12 cellular contexts compared by ENCODE assay signal in genomic region chr3:171480526-171480925, GRCh38. TPM values are rescaled to one million over a fixed set of nuclear protein-coding genes. Genes with fewer than 3 reads are reported as not detected.
A peak's percentile ranks its signal among the peaks of the same experiment; 100 is the strongest.
DNase-seq lines count a peak whose midpoint lies in the region; ATAC-seq and TF ChIP-seq lines count a peak whose summit lies in the region.
"Had no signal": no experiment of that assay in that cellular context is flagged by ENCODE, and none has a peak within 500 bp of the region (broad histone marks: within the 10 kb centered on the region; RNA-seq: fewer than 3 reads in every experiment).

No MANE protein-coding gene starts in this region.

- H2BK5ac ChIP-seq in IMR-90 (ENCODE audit: low read depth, low read length, poor library complexity, severe bottlenecking) = no peak overlapping the region

- H2AFZ ChIP-seq in GM23338 = peak overlapping the region; percentile 16; the same call in 1 of the 2 replicates
- no peak overlapping the region for H2AFZ ChIP-seq in IMR-90 (replicated peaks; ENCODE audit: low read length, poor library complexity)

- CTCF ChIA-PET in IMR-90 (lab: Yijun Ruan, JAX) = no interaction called here

- no peak overlapping the region for H4K91ac ChIP-seq in IMR-90 (ENCODE audit: insufficient read depth, low read depth, low read length)

- peaks cover 3% of the 10 kb centered on the region for H3K27me3 Mint-ChIP-seq in GM23338 (ENCODE audit: insufficient read depth, low read depth, poor library complexity)
- H3K27me3 Mint-ChIP-seq in natural killer cell (ENCODE audit: low read depth in 2 of 2) = no peaks in the 10 kb centered on the region

- H3K9ac ChIP-seq in IMR-90 (ENCODE audit: low read depth, low read length) = no peak overlapping the region

- DNase-seq in activated CD4-positive, CD25-positive, alpha-beta regulatory T cell (lab: John Stamatoyannopoulos, UW) = no peak
- DNase-seq in GM23338 (ENCODE audit: low spot score) = no peak
- no peak for DNase-seq in IMR-90
- DNase-seq in natural killer cell = no peak
- no peak for DNase-seq in adrenal gland
- DNase-seq in breast epithelium (ENCODE audit: low spot score in 2 of 2) = no peak
- DNase-seq in Ammon's horn (ENCODE audit: low spot score) = no peak
- DNase-seq: KBM-7; stimulated activated CD4-positive, alpha-beta T cell treated with anti-CD3 and anti-CD28 coated beads, Interleukin-15, amount 100 ng/mL, for 24 hours had no signal

- H3K27ac ChIP-seq in GM23338 (ENCODE audit: low read depth) (no peak overlapping the region), IMR-90 (ENCODE audit: insufficient read depth, low read length) (no peak overlapping the region), adrenal gland (no peak overlapping the region), breast epithelium (no peak overlapping the region)
- H3K27ac ChIP-seq: RWPE1, tibial nerve had no signal

- no peak overlapping the region for H2BK15ac ChIP-seq in IMR-90 (ENCODE audit: low read depth, low read length)

- H3K4me1 Mint-ChIP-seq in GM23338 = no peaks in the 10 kb centered on the region
- H3K4me1 Mint-ChIP-seq in natural killer cell = peaks cover 11 to 13% of the 10 kb centered on the region in 2 donors

- H3K4me3 ChIP-seq in GM23338 (no peak overlapping the region), IMR-90 (ENCODE audit: insufficient read depth, low read depth, low read length) (no peak overlapping the region), adrenal gland (no peak overlapping the region), breast epithelium (no peak overlapping the region)
- H3K4me3 ChIP-seq: tibial nerve had no signal

- no peak overlapping the region for H3K4ac ChIP-seq in IMR-90 (ENCODE audit: low read depth, low read length)

- H2BK120ac ChIP-seq in IMR-90 (ENCODE audit: low read depth, low read length) = no peak overlapping the region

- no peak overlapping the region for H4K8ac ChIP-seq in IMR-90 (ENCODE audit: low read depth in 2 of 2, low read length in 2 of 2)

- no peak overlapping the region for H3K18ac ChIP-seq in IMR-90 (ENCODE audit: low read depth, low read length)

- H3K4me1 ChIP-seq in GM23338 (ENCODE audit: insufficient read depth) = no peaks in the 10 kb centered on the region
- no peaks in the 10 kb centered on the region for H3K4me1 ChIP-seq in IMR-90 (ENCODE audit: control insufficient read depth, insufficient read depth, low read length)
- no peaks in the 10 kb centered on the region for H3K4me1 ChIP-seq in adrenal gland (replicated peaks in 1 of 2)
- no peaks in the 10 kb centered on the region for H3K4me1 ChIP-seq in breast epithelium
- H3K4me1 ChIP-seq: tibial nerve had no signal

- no peak overlapping the region for H2BK20ac ChIP-seq in IMR-90 (ENCODE audit: low read depth, low read length)

- H3F3A ChIP-seq in GM23338 (replicated peaks; ENCODE audit: low read depth) = no peaks in the 10 kb centered on the region

- no peaks in the 10 kb centered on the region for H3K9me3 Mint-ChIP-seq in GM23338
- no peaks in the 10 kb centered on the region for H3K9me3 Mint-ChIP-seq in natural killer cell

- POLR2A ChIA-PET in IMR-90 (lab: Charles Lee; ENCODE audit: unreplicated experiment) = no interaction called here

- no peaks in the 10 kb centered on the region for H3K27me3 ChIP-seq in GM23338 (ENCODE audit: insufficient read depth)
- no peaks in the 10 kb centered on the region; the same call in 1 of the 2 replicates for H3K27me3 ChIP-seq in IMR-90 (ENCODE audit: control insufficient read depth, insufficient read depth, low read length)
- H3K27me3 ChIP-seq in adrenal gland = no peaks in the 10 kb centered on the region
- no peaks in the 10 kb centered on the region for H3K27me3 ChIP-seq in breast epithelium
- H3K27me3 ChIP-seq: tibial nerve had no signal

- no peaks in the 10 kb centered on the region for H3K79me1 ChIP-seq in IMR-90 (ENCODE audit: low read depth in 1 of 2, low read length in 2 of 2)

- no peak overlapping the region for H2AK9ac ChIP-seq in IMR-90 (replicated peaks; ENCODE audit: low read depth, low read length, poor library complexity)

- no TSS peak for BruUV-seq in IMR-90 (replicated peaks; lab: Mats Ljungman, UMichigan)

- H4K20me1 ChIP-seq in GM23338 (replicated peaks; ENCODE audit: insufficient read depth) (no peaks in the 10 kb centered on the region), IMR-90 (ENCODE audit: insufficient read depth, low read length) (no peaks in the 10 kb centered on the region)

- TF ChIP-seq CTCF in GM23338 (conservative IDR thresholded peaks at IDR 0.05; ENCODE audit: low read depth in 2 of 2) (no peak), IMR-90 (conservative IDR thresholded peaks at IDR 0.05; ENCODE audit: low read depth, low read length) (no peak), natural killer cell (IDR thresholded peaks at IDR 0.05) (no peak), adrenal gland (IDR thresholded peaks at IDR 0.05) (no peak), breast epithelium (IDR thresholded peaks at IDR 0.05) (no peak)

- no peak overlapping the region for H3K4me3 Mint-ChIP-seq in GM23338
- H3K4me3 Mint-ChIP-seq in natural killer cell = peak overlapping the region; percentile 6

- H4K5ac ChIP-seq in IMR-90 (ENCODE audit: low read depth, low read length) = no peak overlapping the region

- H3K36me3 ChIP-seq in GM23338 (ENCODE audit: insufficient read depth) = no peaks in the 10 kb centered on the region
- no peaks in the 10 kb centered on the region for H3K36me3 ChIP-seq in IMR-90 (ENCODE audit: control insufficient read depth, insufficient read depth, low read length)
- no peaks in the 10 kb centered on the region for H3K36me3 ChIP-seq in adrenal gland (replicated peaks in 1 of 2)
- no peaks in the 10 kb centered on the region for H3K36me3 ChIP-seq in breast epithelium
- H3K36me3 ChIP-seq: tibial nerve had no signal

- no peaks in the 10 kb centered on the region for H3K9me3 ChIP-seq in IMR-90 (ENCODE audit: control insufficient read depth, insufficient read depth, low read length)
- H3K9me3 ChIP-seq in adrenal gland (replicated peaks in 1 of 3) = no peaks in the 10 kb centered on the region
- H3K9me3 ChIP-seq in breast epithelium = no peaks in the 10 kb centered on the region
- H3K9me3 ChIP-seq: tibial nerve had no signal

- intact Hi-C loops in IMR-90 (cut with micrococcal nuclease) (no loop called here), natural killer cell (cut with micrococcal nuclease) (loop anchor here (1.0 kb wide), 1 partner anchor 19 kb away; no protein-coding TSS in a partner anchor), adrenal gland (cut with DNase I) (no loop called here), breast epithelium (cut with DNase I; ENCODE audit: low total_unique reads) (no loop called here)

- dilution Hi-C loops in IMR-90 (cut with HindIII; ENCODE audit: low sequenced_read_pairs, unreplicated experiment) = no loop called here

- no peak overlapping the region for H3K4me2 ChIP-seq in GM23338
- H3K4me2 ChIP-seq in IMR-90 (ENCODE audit: low read depth, low read length) = no peak overlapping the region

- no peaks in the 10 kb centered on the region for H3K79me2 ChIP-seq in GM23338 (replicated peaks; ENCODE audit: insufficient read depth)

- no peak overlapping the region for H3K23ac ChIP-seq in IMR-90 (ENCODE audit: low read depth, low read length)

- H2AK5ac ChIP-seq in IMR-90 (ENCODE audit: low read depth, low read length) = no peak overlapping the region

- in situ Hi-C loops in IMR-90 (cut with MboI; ENCODE audit: low sequenced_read_pairs) = no loop called here

- H3K9me1 ChIP-seq in IMR-90 (ENCODE audit: insufficient read depth, low read length) = no peaks in the 10 kb centered on the region

- ATAC-seq in activated CD4-positive, CD25-positive, alpha-beta regulatory T cell treated with anti-CD3 and anti-CD28 coated beads, Interleukin-2, amount 50 U/mL, for 24 hours = peak; percentile 58 to 81
- ATAC-seq in GM23338 (no peak), IMR-90 (ENCODE audit: low read depth) (no peak), natural killer cell (peak; percentile 86 to 95 (median 94))

- no peak for TF ChIP-seq RAD21 in IMR-90 (IDR thresholded peaks at IDR 0.05; ENCODE audit: low read length)

- H3K36me3 Mint-ChIP-seq in GM23338 (ENCODE audit: low read depth) (no peaks in the 10 kb centered on the region), natural killer cell (no peaks in the 10 kb centered on the region)

- no CpG with 5 or more reads among the region's 1 CpG for WGBS in IMR-90 (ENCODE audit: extremely low coverage in 2 of 2, insufficient read length in 1 of 2), 2 experiments
- 53 to 73% (median 64%) methylated on average over 1 of the region's 1 CpG for WGBS in adrenal gland, 4 donors

- no peaks in the 10 kb centered on the region for H3K9me2 ChIP-seq in GM23338 (ENCODE audit: insufficient read depth)

- H3K56ac ChIP-seq in IMR-90 (ENCODE audit: extremely low read depth, insufficient read depth, low read length) = no peak overlapping the region

- no peak for TF ChIP-seq POLR2A in IMR-90 (IDR thresholded peaks at IDR 0.05; ENCODE audit: low read depth, low read length)
- no peak for TF ChIP-seq POLR2A in adrenal gland (IDR thresholded peaks at IDR 0.05)
- no peak for TF ChIP-seq POLR2A in breast epithelium (IDR thresholded peaks at IDR 0.05)

- H3K14ac ChIP-seq in IMR-90 (replicated peaks; ENCODE audit: low read depth, low read length) = 0 out of 2 replicates have a peak overlapping the region, but pooled peaks have one; percentile 11

- H3K27ac Mint-ChIP-seq in GM23338 = no peak overlapping the region
- H3K27ac Mint-ChIP-seq in natural killer cell = peak overlapping the region; percentile 52 to 87

TF ChIP-seq in GM23338, 12 proteins besides CTCF, POLR2A, EP300 and RAD21 (continues in another document):
- TF ChIP-seq ZNF331 (CRISPR knock-in tag; IDR thresholded peaks at IDR 0.05; ENCODE audit: low read depth) = no peak
- TF ChIP-seq CREB1 (CRISPR knock-in tag; IDR thresholded peaks at IDR 0.05; ENCODE audit: low read depth) = no peak
- TF ChIP-seq NANOG (IDR thresholded peaks at IDR 0.05; ENCODE audit: borderline replicate concordance) = no peak
- TF ChIP-seq JUNB (IDR thresholded peaks at IDR 0.05; ENCODE audit: unreplicated experiment) = no peak

RNA-seq across cellular contexts. Expression of gene TNIK, which starts 20.3 kb away (rescaled TPM):
- 34.3 and 49.2 TPM in 2 replicates for total RNA-seq in GM23338 (2014; rRNA removed; shearing (Covaris generic))
- 14.1 and 14.6 TPM in 2 replicates for polyA plus RNA-seq in GM23338 (2016; fragmentation: Nextera tagmentation; extraction: Ambion mirVana)
- total RNA-seq in IMR-90 (2012; rRNA removed) = 6.3 and 8.3 TPM in 2 replicates
- 2.8 and 3.4 TPM in 2 replicates for polyA plus RNA-seq in IMR-90 (2012; rRNA removed)
- polyA plus RNA-seq in IMR-90 (2012; cell fraction: cytosol; rRNA removed) = 1.2 TPM in 2 replicates
- polyA plus RNA-seq in IMR-90 (2012; cell fraction: nucleus; rRNA removed; ENCODE audit: low replicate concordance) = 1.6 and 12.3 TPM in 2 replicates
- 100 to 1,000 TPM in 2 of 3 donors, 10 to 100 TPM in 1; 93.7 to 122 (median 119) TPM for total RNA-seq in natural killer cell
- 10 to 100 TPM in 5 of 8 donors, 1 to 10 TPM in 3; 5.5 to 28.6 (median 14.7) TPM for total RNA-seq in adrenal gland
- 1 to 10 TPM; 4.9 to 8.0 (median 6.9) TPM for polyA plus RNA-seq in adrenal gland
- total RNA-seq in breast epithelium = 10 to 100 TPM in 2 of 3 donors, 1 to 10 TPM in 1; 7.4 to 17.6 (median 10.2) TPM

Comparison
In these comparisons a context has a peak if more than half of its experiments do, and no peak if none do; other contexts are left out.
1. ATAC-seq: peak in activated CD4-positive, CD25-positive, alpha-beta regulatory T cell treated with anti-CD3 and anti-CD28 coated beads, Interleukin-2, amount 50 U/mL, for 24 hours (2 of 2) and natural killer cell (3 of 3); none in GM23338 (single experiment) and IMR-90 (single experiment).